ENCODE assay signal across 8 cellular contexts in the genomic region with DNA sequence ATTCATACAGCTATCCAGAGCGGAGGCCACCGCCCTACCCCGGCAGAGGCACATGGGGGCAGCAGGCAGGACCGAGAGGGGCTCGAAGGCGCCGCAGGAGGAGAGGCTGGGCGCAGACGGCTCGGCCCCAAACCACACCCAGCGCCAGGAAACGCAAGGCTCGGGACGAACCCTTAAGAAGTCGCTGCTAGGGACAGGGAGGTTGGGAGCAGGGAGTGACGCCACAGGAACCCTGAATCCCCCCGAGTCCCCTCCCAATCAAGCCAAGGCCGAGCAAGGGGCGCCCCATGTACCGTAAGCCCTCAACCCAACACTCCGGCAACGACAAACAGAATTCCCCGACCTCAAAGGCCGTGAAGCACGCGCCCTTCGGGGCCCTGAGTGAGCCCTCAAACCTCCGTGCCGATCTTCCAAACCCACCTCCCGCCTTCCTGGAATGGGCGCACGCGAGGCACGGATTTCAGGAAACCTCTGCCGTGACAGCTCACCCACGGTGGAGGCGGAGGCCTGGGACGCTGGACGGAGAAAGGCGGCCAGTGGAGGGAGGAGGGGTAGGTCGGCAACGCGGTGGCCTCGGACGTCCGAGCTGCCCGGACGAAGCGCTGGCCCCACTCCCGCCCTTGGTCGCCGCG. TPM values are rescaled to one million over a fixed set of nuclear protein-coding genes. Genes with fewer than 3 reads are reported as not detected.
DNase-seq lines count a peak whose midpoint lies in the region; ATAC-seq, FAIRE-seq and TF ChIP-seq lines count a peak whose summit lies in the region.

No MANE protein-coding gene starts in this region.

- H3K27me3 ChIP-seq in lung (ENCODE audit: control insufficient read depth, insufficient read depth) = no peaks in the 10 kb centered on the region
- H3K27me3 ChIP-seq in tibial nerve = peaks cover 0 to 41% of the 10 kb centered on the region in 2 donors

- peak overlapping the region; percentile 43 to 85 for H3K27ac ChIP-seq in A549
- peak overlapping the region in 1 of 2 donors; percentile 90 for H3K27ac ChIP-seq in lung (ENCODE audit: low read depth in 1 of 2, low read length in 1 of 2)
- H3K27ac ChIP-seq in tibial nerve = peak overlapping the region in 3 of 4 donors; percentile 58 to 68 (median 67)

- no peaks in the 10 kb centered on the region for H3K36me3 ChIP-seq in lung (ENCODE audit: control insufficient read depth in 2 of 2, insufficient read depth in 2 of 2, low read length in 2 of 2)
- no peaks in the 10 kb centered on the region for H3K36me3 ChIP-seq in tibial nerve

- POLR2A ChIA-PET in A549 (lab: Yijun Ruan, JAX) = no interaction called here

- peak overlapping the region; percentile 75 for H3K4me2 ChIP-seq in A549

- TF ChIP-seq CTCF in A549 (IDR thresholded peaks at IDR 0.05) (no peak), cardiac fibroblast (IDR thresholded peaks at IDR 0.05; ENCODE audit: low read depth, low read length) (no peak), lung (IDR thresholded peaks at IDR 0.05; ENCODE audit: control extremely low read depth, extremely low read depth) (no peak), tibial nerve (IDR thresholded peaks at IDR 0.05) (no peak)

- TF ChIP-seq EP300 in A549 (IDR thresholded peaks at IDR 0.05) (no peak), tibial nerve (IDR thresholded peaks at IDR 0.05) (no peak)

- no peak for TF ChIP-seq RAD21 in A549 (conservative IDR thresholded peaks at IDR 0.05 in 1 of 2, IDR thresholded peaks at IDR 0.05 in 1 of 2)

- H3K4me1 ChIP-seq in A549 (peaks cover 27% of the 10 kb centered on the region), lung (ENCODE audit: control insufficient read depth in 2 of 2, insufficient read depth in 2 of 2, low read length in 2 of 2) (peaks cover 0 to 36% of the 10 kb centered on the region in 2 donors), tibial nerve (peaks cover 0 to 69% (median 36%) of the 10 kb centered on the region in 4 donors)

- ATAC-seq in A549 (no peak), lung (ENCODE audit: insufficient read depth, low FRiP score) (no peak), GM19463 (IDR thresholded peaks at IDR 0.05; ENCODE audit: unreplicated experiment) (no peak)

- no peak for FAIRE-seq in A549 (lab: Jason Lieb, UNC)

- CTCF ChIA-PET in A549 (lab: Yijun Ruan, JAX) = interaction anchor here (0.7 to 2.4 kb wide), 3 partner anchors 12 to 49 kb away, joined by 3 to 7 read pairs (median 3); no protein-coding TSS in a partner anchor

- no peaks in the 10 kb centered on the region for H3K9me3 ChIP-seq in A549
- peaks cover 0 to 2% of the 10 kb centered on the region in 2 donors for H3K9me3 ChIP-seq in lung (ENCODE audit: control insufficient read depth in 2 of 2, insufficient read depth in 1 of 2, low read length in 1 of 2)
- no peaks in the 10 kb centered on the region for H3K9me3 ChIP-seq in tibial nerve

- WGBS in A549 (ENCODE audit: missing lambda C conversion rate) = 54% methylated on average over 18 of the region's 53 CpGs
- 2 to 3% methylated on average over 49 to 53 of the region's 53 CpGs for WGBS in lung, 2 donors
- 3 to 5% methylated on average over 36 to 40 of the region's 53 CpGs for WGBS in tibial nerve, 2 donors

- DNase-seq in A549 (ENCODE audit: low read depth in 1 of 2, low spot score in 1 of 2) (no peak), NOMO-1 (lab: John Stamatoyannopoulos, UW; ENCODE audit: unreplicated experiment in 2 of 2) (peak; percentile 21 to 55), cardiac fibroblast (ENCODE audit: low read depth in 2 of 2) (peak in 1 of 2 donors; percentile 52), lung (ENCODE audit: low spot score) (no peak), tibial nerve (ENCODE audit: low spot score in 2 of 2) (no peak), GDM1 (lab: John Stamatoyannopoulos, UW) (no peak)
- no peak for DNase-seq in effector CD8-positive, alpha-beta T cell (lab: John Stamatoyannopoulos, UW)

- H3K4me3 ChIP-seq in A549 = peak overlapping the region; percentile 74
- H3K4me3 ChIP-seq in cardiac fibroblast (replicated peaks in 1 of 2; ENCODE audit: low read depth in 2 of 2, low read length in 2 of 2) = peak overlapping the region; percentile 29 to 72
- peak overlapping the region; percentile 74 for H3K4me3 ChIP-seq in lung
- peak overlapping the region; percentile 44 to 79 (median 50) for H3K4me3 ChIP-seq in tibial nerve

- TF ChIP-seq POLR2A in A549 (IDR thresholded peaks at IDR 0.05; ENCODE audit: low read length) (no peak), tibial nerve (IDR thresholded peaks at IDR 0.05) (no peak)

TF ChIP-seq in A549, 52 proteins besides CTCF, POLR2A, EP300 and RAD21:
- TF ChIP-seq, protein P1, sequence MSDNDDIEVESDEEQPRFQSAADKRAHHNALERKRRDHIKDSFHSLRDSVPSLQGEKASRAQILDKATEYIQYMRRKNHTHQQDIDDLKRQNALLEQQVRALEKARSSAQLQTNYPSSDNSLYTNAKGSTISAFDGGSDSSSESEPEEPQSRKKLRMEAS (IDR thresholded peaks at IDR 0.05) = peak; percentile 19; the same call in 1 of the 2 replicates
- TF ChIP-seq, protein P2, sequence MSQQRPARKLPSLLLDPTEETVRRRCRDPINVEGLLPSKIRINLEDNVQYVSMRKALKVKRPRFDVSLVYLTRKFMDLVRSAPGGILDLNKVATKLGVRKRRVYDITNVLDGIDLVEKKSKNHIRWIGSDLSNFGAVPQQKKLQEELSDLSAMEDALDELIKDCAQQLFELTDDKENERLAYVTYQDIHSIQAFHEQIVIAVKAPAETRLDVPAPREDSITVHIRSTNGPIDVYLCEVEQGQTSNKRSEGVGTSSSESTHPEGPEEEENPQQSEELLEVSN (IDR thresholded peaks at IDR 0.05; ENCODE audit: borderline replicate concordance, low read depth) = 0 out of 2 replicates have a peak, but pooled peaks have one; percentile 19
- TF ChIP-seq HOXB13 (CRISPR knock-in tag; IDR thresholded peaks at IDR 0.05; ENCODE audit: low read depth) = no peak

RNA-seq across cellular contexts. Expression of a gene that starts 1.8 kb away (rescaled TPM):
- polyA plus RNA-seq in A549 (2011; rRNA removed) (1.8 and 2.3 TPM in 2 replicates), A549 (2017; fragmentation: RNase III; extraction: RNeasy Plus Mini Kit Qiagen cat#74134 plus additional on column Dnase treatment) (1.5 to 2.1 TPM (median 1.6 TPM) in 3 replicates), lung (1 to 10 TPM; 6.8 to 6.9 TPM)
- polyA plus RNA-seq in A549 (2012; cell fraction: cytosol; rRNA removed) = 1.8 and 2.3 TPM in 2 replicates
- 8.9 and 9.2 TPM in 2 replicates for polyA plus RNA-seq in A549 (2012; cell fraction: nucleus; rRNA removed)
- 1.2 and 3.9 TPM in 2 replicates for polyA minus RNA-seq in A549 (2011; rRNA and poly(A)+ RNA removed)
- total RNA-seq in lung (10 to 100 TPM in 1 of 2 donors, 1 to 10 TPM in 1; 8.3 to 10.3 TPM), tibial nerve (10 to 100 TPM; 16.2 to 44.4 (median 26.5) TPM)

RNA-seq across cellular contexts. Expression of a gene that starts 2.1 kb away (rescaled TPM):
- polyA plus RNA-seq in A549 (2011; rRNA removed) = 0.11 TPM in 1 of 2 replicates, not detected in the other
- polyA plus RNA-seq in A549 (2012; cell fraction: cytosol; rRNA removed) = 0.04 and 0.16 TPM in 2 replicates
- 0.26 and 0.34 TPM in 2 replicates for polyA plus RNA-seq in A549 (2012; cell fraction: nucleus; rRNA removed)
- polyA plus RNA-seq in A549 (2017; fragmentation: RNase III; extraction: RNeasy Plus Mini Kit Qiagen cat#74134 plus additional on column Dnase treatment) = 0.08 to 0.14 TPM (median 0.09 TPM) in 3 replicates
- polyA minus RNA-seq in A549 (2011; rRNA and poly(A)+ RNA removed) = not detected in 2 replicates
- total RNA-seq in lung = 10 to 100 TPM in 1 of 2 donors, 1 to 10 TPM in 1; 2.6 to 12.1 TPM
- polyA plus RNA-seq in lung = 1 to 10 TPM; 2.1 TPM
- not detected for total RNA-seq in tibial nerve

RNA-seq across cellular contexts. Expression of a gene that starts 52.2 kb away (rescaled TPM):
- 87.3 and 93.5 TPM in 2 replicates for polyA plus RNA-seq in A549 (2011; rRNA removed)
- polyA plus RNA-seq in A549 (2012; cell fraction: cytosol; rRNA removed) = 50.1 and 56.0 TPM in 2 replicates
- 41.5 and 55.4 TPM in 2 replicates for polyA plus RNA-seq in A549 (2012; cell fraction: nucleus; rRNA removed)
- polyA plus RNA-seq in A549 (2017; fragmentation: RNase III; extraction: RNeasy Plus Mini Kit Qiagen cat#74134 plus additional on column Dnase treatment) = 65.8 to 67.1 TPM (median 66.9 TPM) in 3 replicates
- polyA minus RNA-seq in A549 (2011; rRNA and poly(A)+ RNA removed) = 67.3 and 77.0 TPM in 2 replicates
- 10 to 100 TPM; 49.2 to 54.7 TPM for total RNA-seq in lung
- polyA plus RNA-seq in lung = 10 to 100 TPM; 14.8 to 33.0 TPM
- total RNA-seq in tibial nerve = 10 to 100 TPM; 33.0 to 67.7 (median 49.3) TPM

Comparison
In these comparisons a context has a peak if more than half of its experiments do, and no peak if none do; other contexts are left out.
1. DNase-seq: peak in NOMO-1 (2 of 2); none in A549 (0 of 2), lung (single experiment), tibial nerve (0 of 2), GDM1 (single experiment) and effector CD8-positive, alpha-beta T cell (single experiment).
2. Peak in every context shown above with its lines, with median percentiles within 50 percentile points of each other: H3K4me3 ChIP-seq.